Comparison of ENCODE assay signal across 19 cellular contexts in genomic region chr10:122986340-122986739, GRCh38.
"Had no signal": no experiment of that assay in that cellular context is flagged by ENCODE, and none has a peak within 500 bp of the region (broad histone marks: within the 10 kb centered on the region; RNA-seq: fewer than 3 reads in every experiment).

No MANE protein-coding gene starts in this region.

- ATAC-seq: foreskin keratinocyte, left cardiac atrium, left ventricle myocardium superior, natural killer cell, right cardiac atrium had no signal

- H3K27ac ChIP-seq: foreskin keratinocyte, ovary, suprapubic skin, thyroid gland, upper lobe of left lung, uterus had no signal

- H3K4me3 ChIP-seq: ovary, smooth muscle cell, suprapubic skin, thyroid gland, upper lobe of left lung, uterus had no signal

- H3K9me3 ChIP-seq: ovary, suprapubic skin, thyroid gland, upper lobe of left lung, uterus had no signal

- H3K4me1 ChIP-seq: foreskin keratinocyte, thyroid gland, uterus had no signal

- H3K4me2 ChIP-seq: smooth muscle cell had no signal

- H3K36me3 ChIP-seq: ovary, suprapubic skin, thyroid gland, uterus had no signal

- FAIRE-seq: kidney had no signal

- H3K27me3 ChIP-seq: dorsolateral prefrontal cortex, foreskin keratinocyte, ovary, suprapubic skin, thyroid gland, upper lobe of left lung, uterus had no signal

- DNase-seq: cortex of kidney; dorsolateral prefrontal cortex; effector CD8-positive, alpha-beta T cell; foreskin keratinocyte; immature natural killer cell; kidney; left cardiac atrium; left ventricle myocardium superior; mammary epithelial cell; natural killer cell; ovary; right cardiac atrium; stimulated activated CD4-positive, alpha-beta T cell treated with anti-CD3 and anti-CD28 coated beads, Interleukin-2, amount 100 ng/mL, for 48 hours; stimulated activated naive CD4-positive, alpha-beta T cell treated with Interleukin-2 at 50 U/mL for 16 hours; thyroid gland; upper lobe of left lung; uterus had no signal
